In genomic region chr1:151510614-151510956, GRCh38 we compare ENCODE assay signal across 8 cellular contexts. TPM values are rescaled to one million over a fixed set of nuclear protein-coding genes. Genes with fewer than 3 reads are reported as not detected.
A peak's percentile ranks its signal among the peaks of the same experiment; 100 is the strongest.
DNase-seq lines count a peak whose midpoint lies in the region; FAIRE-seq and TF ChIP-seq lines count a peak whose summit lies in the region.

No MANE protein-coding gene starts in this region.

- peak overlapping the region; percentile 93 for H3K4me3 Mint-ChIP-seq in activated naive CD8-positive, alpha-beta T cell

- H3K27ac ChIP-seq in kidney (ENCODE audit: low read depth in 2 of 2, low read length in 2 of 2) (peak overlapping the region; percentile 76 to 86), subcutaneous abdominal adipose tissue (ENCODE audit: low read depth, low read length) (no peak overlapping the region)

- peaks cover 24% of the 10 kb centered on the region for H3K4me1 Mint-ChIP-seq in activated naive CD8-positive, alpha-beta T cell (ENCODE audit: low read depth)

- peak overlapping the region; percentile 37 for H3K27ac Mint-ChIP-seq in activated naive CD8-positive, alpha-beta T cell

- no peaks in the 10 kb centered on the region for H3K27me3 Mint-ChIP-seq in activated naive CD8-positive, alpha-beta T cell

- DNase-seq in NCI-H526 treated with DMSO at 0.1 percent for 48 hours (lab: John Stamatoyannopoulos, UW) (peak; percentile 88), NCI-H526 (lab: John Stamatoyannopoulos, UW) (no peak), kidney (no peak), NCI-H446 (lab: John Stamatoyannopoulos, UW) (no peak), cerebellum (ENCODE audit: low spot score) (no peak), NCI-H1436 (lab: John Stamatoyannopoulos, UW) (no peak)

- H3K36me3 ChIP-seq in kidney (ENCODE audit: control insufficient read depth in 1 of 2, insufficient read depth in 2 of 2, low read length in 2 of 2) = no peaks in the 10 kb centered on the region
- no peaks in the 10 kb centered on the region for H3K36me3 ChIP-seq in subcutaneous abdominal adipose tissue (ENCODE audit: control insufficient read depth in 5 of 5, insufficient read depth in 5 of 5, low read length in 5 of 5)

- peaks cover 17 to 34% (median 29%) of the 10 kb centered on the region in 5 donors for H3K27me3 ChIP-seq in subcutaneous abdominal adipose tissue (ENCODE audit: control insufficient read depth in 5 of 5, insufficient read depth in 4 of 5, low read length in 5 of 5)

- H3K4me3 ChIP-seq in kidney (ENCODE audit: low read length in 2 of 2) (peak overlapping the region; percentile 65), subcutaneous abdominal adipose tissue (ENCODE audit: low read depth in 1 of 5, low read length in 5 of 5) (peak overlapping the region; percentile 62 to 72 (median 66))

- intact Hi-C loops in kidney (cut with DNase I) = no loop called here

- H3K4me1 ChIP-seq in kidney (ENCODE audit: control insufficient read depth in 1 of 2, insufficient read depth in 1 of 2, low read depth in 1 of 2, low read length in 2 of 2) (peaks cover 13 to 29% of the 10 kb centered on the region in 2 donors), subcutaneous abdominal adipose tissue (ENCODE audit: control insufficient read depth in 5 of 5, insufficient read depth in 5 of 5, low read length in 5 of 5) (peaks cover 2 to 21% (median 16%) of the 10 kb centered on the region in 5 donors)

- no peak for FAIRE-seq in kidney (lab: Jason Lieb, UNC)

- no peaks in the 10 kb centered on the region for H3K9me3 Mint-ChIP-seq in activated naive CD8-positive, alpha-beta T cell (ENCODE audit: low read depth)

- no peak for TF ChIP-seq CTCF in kidney (IDR thresholded peaks at IDR 0.05; ENCODE audit: borderline replicate concordance, extremely low read depth, insufficient read depth)

- H3K9me3 ChIP-seq in kidney (ENCODE audit: control insufficient read depth in 1 of 2, low read length in 2 of 2) (no peaks in the 10 kb centered on the region), subcutaneous abdominal adipose tissue (ENCODE audit: control insufficient read depth in 5 of 5, low read length in 5 of 5) (no peaks in the 10 kb centered on the region)

- H3K9ac ChIP-seq in kidney (ENCODE audit: low read length in 2 of 2) (no peak overlapping the region), subcutaneous abdominal adipose tissue (ENCODE audit: low read length in 5 of 5) (peak overlapping the region in 1 of 5 donors; percentile 25)

- H3K36me3 Mint-ChIP-seq in activated naive CD8-positive, alpha-beta T cell = no peaks in the 10 kb centered on the region

RNA-seq across cellular contexts. Expression of gene CGN, which starts 0.6 kb away (rescaled TPM):
- total RNA-seq in kidney = 41.6 TPM
- 24.0 TPM for polyA plus RNA-seq in kidney (ENCODE audit: insufficient read depth, low read depth, low replicate concordance)
- total RNA-seq in cerebellum = 4.6 TPM

RNA-seq across cellular contexts. Expression of gene TUFT1, which starts 29.5 kb away (rescaled TPM):
- 12.9 TPM for total RNA-seq in kidney
- 8.9 TPM for polyA plus RNA-seq in kidney (ENCODE audit: insufficient read depth, low read depth, low replicate concordance)
- 6.9 TPM for total RNA-seq in cerebellum

RNA-seq across cellular contexts. Expression of gene POGZ, which starts 51.3 kb away (rescaled TPM):
- total RNA-seq in kidney = 96.6 TPM
- polyA plus RNA-seq in kidney (ENCODE audit: insufficient read depth, low read depth, low replicate concordance) = 16.4 TPM
- total RNA-seq in cerebellum = 96.5 TPM
